ENCODE assay signal across 3 cellular contexts in the genomic region with DNA sequence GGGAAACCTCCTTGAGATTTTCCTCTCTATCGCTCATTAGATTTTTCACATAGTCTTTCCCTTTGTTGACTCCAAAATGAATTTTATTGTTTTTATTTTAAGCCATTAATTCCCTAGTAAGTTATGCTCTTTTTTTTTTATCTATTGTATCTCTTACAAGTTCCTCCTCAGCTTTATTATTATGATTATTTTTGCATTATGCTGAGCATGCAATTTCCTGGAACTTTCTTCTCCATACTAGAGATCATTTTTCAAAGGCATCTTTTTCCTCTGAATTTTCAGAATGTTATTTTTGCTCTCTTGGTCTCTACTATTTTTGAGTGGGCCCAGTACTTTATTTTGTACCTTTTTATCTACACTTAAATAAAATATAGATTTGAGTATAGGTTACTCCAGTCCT.
TF ChIP-seq lines count a peak whose summit lies in the region.

No MANE protein-coding gene starts in this region.

TF ChIP-seq in A549, 52 proteins besides CTCF, POLR2A, EP300 and RAD21:
- TF ChIP-seq MAFK (IDR thresholded peaks at IDR 0.05; ENCODE audit: partially characterized antibody) (peak; percentile 90), HOXB5 (CRISPR knock-in tag; IDR thresholded peaks at IDR 0.05) (no peak)

TF ChIP-seq in IMR-90, 13 proteins besides CTCF, POLR2A, EP300 and RAD21:
- TF ChIP-seq MAFK (IDR thresholded peaks at IDR 0.05; ENCODE audit: low read depth, low read length), result peak; percentile 90
- TF ChIP-seq USF2 (IDR thresholded peaks at IDR 0.05; ENCODE audit: low read depth, low read length), result no peak
- TF ChIP-seq CHD1 (IDR thresholded peaks at IDR 0.05; ENCODE audit: low read depth, low read length), result no peak
TF ChIP-seq in IMR-90: peak in this region for 1.

TF ChIP-seq in H1, 55 proteins besides CTCF, POLR2A, EP300 and RAD21:
- TF ChIP-seq SAP30 (IDR thresholded peaks at IDR 0.05; ENCODE audit: insufficient read depth, insufficient replicate concordance, low read length), result no peak
- TF ChIP-seq MAFK (IDR thresholded peaks at IDR 0.05; ENCODE audit: low read depth, low read length), result peak; percentile 73; the same call in 1 of the 2 replicates
